ENCODE assay signal across 8 cellular contexts in the genomic region with DNA sequence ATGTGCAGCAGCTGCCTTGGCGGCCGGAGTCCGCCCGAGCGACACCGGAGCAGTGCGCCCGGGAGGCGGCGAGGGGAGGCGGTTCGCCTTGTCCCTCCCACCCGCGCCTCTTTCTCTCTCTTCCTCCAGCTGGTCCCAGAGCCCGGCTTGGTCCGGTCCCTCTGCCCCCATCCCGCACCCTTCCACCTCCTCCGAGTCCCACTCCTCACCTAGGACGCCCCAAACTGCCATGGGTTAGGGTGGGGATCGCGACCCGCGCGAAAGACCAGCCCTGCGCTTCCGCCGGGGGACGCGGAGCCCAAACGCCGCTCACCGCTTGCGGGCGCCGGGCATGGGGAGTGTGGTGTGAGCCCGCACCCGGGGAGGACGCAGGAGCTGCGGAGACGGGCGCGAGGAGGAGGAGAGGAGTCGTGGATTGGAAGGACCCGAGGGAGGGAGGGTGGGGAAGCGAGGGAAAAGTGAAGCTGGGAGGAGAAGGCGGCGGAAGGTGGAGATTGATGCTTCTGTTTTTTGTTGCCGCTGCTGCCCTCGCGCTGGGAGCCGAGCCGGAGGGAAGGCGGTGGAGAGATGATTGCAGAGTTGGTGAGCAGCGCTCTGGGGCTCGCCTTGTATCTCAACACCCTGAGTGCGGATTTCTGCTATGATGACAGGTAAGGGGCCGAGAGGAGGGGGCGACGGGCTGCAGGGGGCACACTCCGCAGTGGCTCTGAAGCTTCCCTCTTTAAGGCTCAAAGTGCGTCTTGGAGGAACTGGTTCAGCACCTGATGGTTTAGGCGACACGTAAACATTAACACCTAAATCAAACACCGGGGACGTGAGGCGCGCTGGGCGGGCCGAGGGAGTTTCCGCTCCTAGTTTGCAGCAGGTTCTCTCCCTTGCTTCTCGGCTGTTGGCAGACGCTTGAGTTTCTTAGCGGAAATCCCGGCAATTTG. TPM values are rescaled to one million over a fixed set of nuclear protein-coding genes. Genes with fewer than 3 reads are reported as not detected.
A peak's percentile ranks its signal among the peaks of the same experiment; 100 is the strongest.
DNase-seq lines count a peak whose midpoint lies in the region; ATAC-seq and TF ChIP-seq lines count a peak whose summit lies in the region.

No MANE protein-coding gene starts in this region.

- intact Hi-C loops in activated CD8-positive, alpha-beta T cell treated with anti-CD3 and anti-CD28 coated beads for 36 hours (cut with micrococcal nuclease): loop anchor here (10.0 kb wide), 1 partner anchor 1818 kb away; no protein-coding TSS in a partner anchor

- no peak for TF ChIP-seq CTCF in activated CD8-positive, alpha-beta T cell treated with anti-CD3 and anti-CD28 coated beads for 36 hours (IDR thresholded peaks at IDR 0.05)

- ATAC-seq in GM18873 (IDR thresholded peaks at IDR 0.05; ENCODE audit: low FRiP score, unreplicated experiment): peak; percentile 26
- peak; percentile 28 for ATAC-seq in HG03097 (IDR thresholded peaks at IDR 0.05; ENCODE audit: low FRiP score, unreplicated experiment)
- peak; percentile 44 for ATAC-seq in activated CD8-positive, alpha-beta T cell treated with anti-CD3 and anti-CD28 coated beads for 36 hours

- H3K36me3 Mint-ChIP-seq in activated CD8-positive, alpha-beta T cell treated with anti-CD3 and anti-CD28 coated beads for 36 hours (ENCODE audit: low read depth): no peaks in the 10 kb centered on the region

- DNase-seq in 8988T (peak; percentile 24), NCI-H345 treated with DMSO at 0.1 percent for 48 hours (lab: John Stamatoyannopoulos, UW; ENCODE audit: unreplicated experiment) (peak; percentile 71), midbrain (lab: John Stamatoyannopoulos, UW) (peak; percentile 60)
- peak; percentile 79 for DNase-seq in activated CD8-positive, alpha-beta T cell treated with anti-CD3 and anti-CD28 coated beads for 36 hours
- DNase-seq in effector memory CD4-positive, alpha-beta T cell: peak; percentile 42 to 56 (median 47)
- DNase-seq in stimulated activated CD8-positive, alpha-beta memory T cell treated with anti-CD3 and anti-CD28 coated beads, Interleukin-4, amount 100 ng/mL, for 1 hour (ENCODE audit: low read depth in 2 of 2, low spot score in 1 of 2): peak; percentile 10 to 27

- peaks cover 4% of the 10 kb centered on the region for H3K27me3 Mint-ChIP-seq in activated CD8-positive, alpha-beta T cell treated with anti-CD3 and anti-CD28 coated beads for 36 hours

- CTCF ChIA-PET in activated CD8-positive, alpha-beta T cell treated with anti-CD3 and anti-CD28 coated beads for 36 hours (lab: Charles Lee): interaction anchor here (1.2 to 4.3 kb wide), 6 partner anchors 10 to 1816 kb away, joined by 3 to 36 read pairs (median 12); no protein-coding TSS in a partner anchor

- H3K4me3 Mint-ChIP-seq in activated CD8-positive, alpha-beta T cell treated with anti-CD3 and anti-CD28 coated beads for 36 hours: peak overlapping the region; percentile 89

- no peaks in the 10 kb centered on the region for H3K9me3 Mint-ChIP-seq in activated CD8-positive, alpha-beta T cell treated with anti-CD3 and anti-CD28 coated beads for 36 hours

- no peaks in the 10 kb centered on the region for H3K9me3 ChIP-seq in effector memory CD4-positive, alpha-beta T cell (ENCODE audit: control insufficient read depth, low read length)

- POLR2A ChIA-PET in activated CD8-positive, alpha-beta T cell treated with anti-CD3 and anti-CD28 coated beads for 36 hours (lab: Charles Lee): interaction anchor here (1.2 to 1.7 kb wide), 2 partner anchors 18 to 257 kb away, joined by 3 read pairs; no protein-coding TSS in a partner anchor

- peaks cover 3% of the 10 kb centered on the region for H3K4me1 ChIP-seq in effector memory CD4-positive, alpha-beta T cell (ENCODE audit: control insufficient read depth, insufficient read depth, low read length, poor library complexity, severe bottlenecking)

- peak overlapping the region; percentile 78 for H3K27ac ChIP-seq in effector memory CD4-positive, alpha-beta T cell (ENCODE audit: insufficient read depth, low read length, poor library complexity, severe bottlenecking)

- no peaks in the 10 kb centered on the region for H3K27me3 ChIP-seq in effector memory CD4-positive, alpha-beta T cell (replicated peaks; ENCODE audit: control insufficient read depth, insufficient read depth, low read length, poor library complexity, severe bottlenecking)

- H3K4me3 ChIP-seq in effector memory CD4-positive, alpha-beta T cell (ENCODE audit: insufficient read depth, low read depth, low read length, poor library complexity, severe bottlenecking): peak overlapping the region; percentile 73

- no peaks in the 10 kb centered on the region for H3K36me3 ChIP-seq in effector memory CD4-positive, alpha-beta T cell (ENCODE audit: control insufficient read depth, insufficient read depth, low read length)

- peak overlapping the region; percentile 81 for H3K27ac Mint-ChIP-seq in activated CD8-positive, alpha-beta T cell treated with anti-CD3 and anti-CD28 coated beads for 36 hours

- H3K4me1 Mint-ChIP-seq in activated CD8-positive, alpha-beta T cell treated with anti-CD3 and anti-CD28 coated beads for 36 hours (ENCODE audit: low read depth): peaks cover 7% of the 10 kb centered on the region

RNA-seq across cellular contexts. Expression of gene TMTC2, which starts 0.6 kb away (rescaled TPM):
- total RNA-seq in activated CD8-positive, alpha-beta T cell treated with anti-CD3 and anti-CD28 coated beads for 36 hours: 1 to 10 TPM; 2.5 to 3.1 TPM

Comparison
In these comparisons a context has a peak if more than half of its experiments do, and no peak if none do; other contexts are left out.
1. Peak in every context shown above with its lines: DNase-seq, ATAC-seq, H3K4me3 ChIP-seq and H3K27ac ChIP-seq.
2. DNase-seq: peak in every context shown above with its lines; median percentile 79 in activated CD8-positive, alpha-beta T cell treated with anti-CD3 and anti-CD28 coated beads for 36 hours; 71 in NCI-H345 treated with DMSO at 0.1 percent for 48 hours; 60 in midbrain; 47 in effector memory CD4-positive, alpha-beta T cell; 24 in 8988T; 18 in stimulated activated CD8-positive, alpha-beta memory T cell treated with anti-CD3 and anti-CD28 coated beads, Interleukin-4, amount 100 ng/mL, for 1 hour.